1 cellular context compared by ENCODE assay signal in genomic region chr2:230678451-230678850, GRCh38.
TF ChIP-seq lines count a peak whose summit lies in the region.

No MANE protein-coding gene starts in this region.

TF ChIP-seq in K562, 482 proteins besides CTCF, POLR2A, EP300 and RAD21 (continued from another document):
- TF ChIP-seq, protein P1, sequence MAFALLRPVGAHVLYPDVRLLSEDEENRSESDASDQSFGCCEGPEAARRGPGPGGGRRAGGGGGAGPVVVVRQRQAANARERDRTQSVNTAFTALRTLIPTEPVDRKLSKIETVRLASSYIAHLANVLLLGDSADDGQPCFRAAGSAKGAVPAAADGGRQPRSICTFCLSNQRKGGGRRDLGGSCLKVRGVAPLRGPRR (CRISPR knock-in tag; IDR thresholded peaks at IDR 0.05), result no peak
- no peak for TF ChIP-seq HIVEP1 (CRISPR knock-in tag; IDR thresholded peaks at IDR 0.05)
- no peak for TF ChIP-seq FOXA1 (IDR thresholded peaks at IDR 0.05; ENCODE audit: borderline replicate concordance)
- TF ChIP-seq COPS2 (conservative IDR thresholded peaks at IDR 0.05), result no peak
